26 cellular contexts compared by ENCODE assay signal in the genomic region with DNA sequence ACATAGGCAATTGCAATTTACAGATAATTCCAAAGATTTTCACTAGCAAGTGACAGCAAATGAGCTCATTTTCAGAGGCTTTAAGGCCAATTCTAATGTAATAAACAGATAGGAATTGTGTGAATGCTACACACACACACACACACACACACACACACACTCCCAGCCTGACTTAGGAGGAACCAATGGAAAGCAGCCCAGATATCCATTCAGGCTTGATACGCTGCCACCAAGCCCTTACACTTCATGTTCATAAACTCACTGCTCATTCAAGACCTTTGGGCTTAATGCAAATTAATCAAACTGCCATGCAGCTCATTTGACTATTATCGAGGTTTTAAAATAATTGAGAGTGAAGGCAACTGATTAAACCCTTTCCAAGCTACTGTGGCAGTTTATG.
"Had no signal": no experiment of that assay in that cellular context is flagged by ENCODE, and none has a peak within 500 bp of the region (broad histone marks: within the 10 kb centered on the region; RNA-seq: fewer than 3 reads in every experiment).

No MANE protein-coding gene starts in this region.

- H3K9me3 ChIP-seq: colonic mucosa, gastrocnemius medialis, pancreas, right lobe of liver, transverse colon, upper lobe of right lung, vagina had no signal

- DNase-seq: colonic mucosa; effector CD8-positive, alpha-beta T cell; endodermal cell; foreskin fibroblast; gastrocnemius medialis; left cardiac atrium; left lung; naive thymus-derived CD8-positive, alpha-beta T cell; nephron progenitor cell; occipital lobe; pancreas; retina; right lobe of liver; stimulated activated CD4-positive, alpha-beta T cell treated with anti-CD3 and anti-CD28 coated beads, Interleukin-12 subunit alpha, Interleukin-12 subunit beta, amount 100 ng/mL, for 4 hours; stimulated activated CD4-positive, alpha-beta T cell treated with anti-CD3 and anti-CD28 coated beads, Interleukin-1b, Interleukin-23, amount 100 ng/mL, for 48 hours; stimulated activated CD4-positive, alpha-beta T cell treated with anti-CD3 and anti-CD28 coated beads, Interleukin-4, amount 100 ng/mL, for 1 hour; stimulated activated CD8-positive, alpha-beta memory T cell treated with anti-CD3 and anti-CD28 coated beads, Interleukin-4, amount 100 ng/mL, for 48 hours; stimulated activated naive CD4-positive, alpha-beta T cell; stimulated activated naive CD8-positive, alpha-beta T cell treated with anti-CD3 and anti-CD28 coated beads, Interleukin-15, amount 100 ng/mL, for 72 hours; transverse colon; upper lobe of right lung had no signal

- H3K4me3 ChIP-seq: colonic mucosa, gastrocnemius medialis, left lung, pancreas, right lobe of liver, smooth muscle cell, suprapubic skin, transverse colon, upper lobe of right lung, vagina had no signal

- ATAC-seq: esophagus mucosa; gastrocnemius medialis; left cardiac atrium; left lung; naive thymus-derived CD8-positive, alpha-beta T cell; pancreas; right lobe of liver; stimulated activated naive CD8-positive, alpha-beta T cell treated with anti-CD3 and anti-CD28 coated beads, Interleukin-15, amount 100 ng/mL, for 72 hours; upper lobe of right lung had no signal

- H3K4me1 ChIP-seq: colonic mucosa, gastrocnemius medialis, left lung, pancreas, right lobe of liver, suprapubic skin, transverse colon, upper lobe of right lung, vagina had no signal

- H3K36me3 ChIP-seq: colonic mucosa, gastrocnemius medialis, left lung, pancreas, right lobe of liver, suprapubic skin, transverse colon, upper lobe of right lung, vagina had no signal

- H3K27ac ChIP-seq: colonic mucosa, epithelial cell of prostate, gastrocnemius medialis, left lung, pancreas, right lobe of liver, suprapubic skin, transverse colon, upper lobe of right lung, vagina had no signal

- H3K27me3 ChIP-seq: colonic mucosa, gastrocnemius medialis, pancreas, right lobe of liver, suprapubic skin, transverse colon, vagina had no signal
